In the genomic region with DNA sequence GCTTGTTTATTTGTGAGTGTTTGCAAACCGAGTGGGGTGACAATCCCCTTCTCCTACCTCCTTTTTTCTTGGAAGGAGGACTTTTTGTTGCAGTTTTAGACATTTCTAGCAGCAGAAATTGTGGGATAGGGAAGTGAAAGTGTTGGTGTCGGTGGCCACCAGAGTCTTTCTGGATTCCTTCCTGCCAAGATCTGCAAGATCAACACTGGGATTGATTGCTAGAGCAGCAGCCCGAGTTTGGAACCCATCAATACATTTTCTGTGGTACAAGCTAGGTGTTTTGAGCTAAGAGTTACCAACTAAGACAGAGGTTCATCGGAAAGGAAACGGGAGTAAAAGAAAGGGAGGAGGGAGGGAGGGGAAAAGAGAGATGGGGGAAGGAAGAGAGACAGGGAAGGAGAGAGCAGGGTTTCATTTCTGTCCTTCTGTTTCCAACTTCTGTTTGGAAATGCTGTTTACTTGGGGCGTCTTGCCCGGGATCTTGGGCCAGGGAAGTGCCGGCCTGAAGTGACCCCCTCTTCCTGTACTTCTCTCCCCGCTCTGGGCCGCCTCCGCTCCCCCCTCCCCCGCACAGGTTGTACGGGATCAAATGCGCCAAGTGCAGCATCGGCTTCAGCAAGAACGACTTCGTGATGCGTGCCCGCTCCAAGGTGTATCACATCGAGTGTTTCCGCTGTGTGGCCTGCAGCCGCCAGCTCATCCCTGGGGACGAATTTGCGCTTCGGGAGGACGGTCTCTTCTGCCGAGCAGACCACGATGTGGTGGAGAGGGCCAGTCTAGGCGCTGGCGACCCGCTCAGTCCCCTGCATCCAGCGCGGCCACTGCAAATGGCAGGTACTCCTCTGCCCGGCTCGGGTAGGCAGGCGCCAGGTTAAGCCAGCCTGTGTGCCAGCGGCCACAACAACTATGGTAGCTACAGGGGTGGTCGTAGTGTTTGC, we compare ENCODE assay signal across 10 cellular contexts. TPM values are rescaled to one million over a fixed set of nuclear protein-coding genes. Genes with fewer than 3 reads are reported as not detected.
A peak's percentile ranks its signal among the peaks of the same experiment; 100 is the strongest.
DNase-seq lines count a peak whose midpoint lies in the region; ATAC-seq and TF ChIP-seq lines count a peak whose summit lies in the region.
"Had no signal": no experiment of that assay in that cellular context is flagged by ENCODE, and none has a peak within 500 bp of the region (broad histone marks: within the 10 kb centered on the region; RNA-seq: fewer than 3 reads in every experiment).

No MANE protein-coding gene starts in this region.

- H3K36me3 ChIP-seq in GM23338 (ENCODE audit: insufficient read depth) = no peaks in the 10 kb centered on the region
- H3K36me3 ChIP-seq in psoas muscle (ENCODE audit: insufficient read depth in 1 of 2, low read depth in 1 of 2) = no peaks in the 10 kb centered on the region

- peak overlapping the region; percentile 76 for H3K4me3 Mint-ChIP-seq in GM23338
- H3K4me3 Mint-ChIP-seq: activated naive CD4-positive, alpha-beta T cell treated with anti-CD3 and anti-CD28 coated beads for 36 hours had no signal

- H3K4me1 Mint-ChIP-seq in GM23338 = peaks cover 74% of the 10 kb centered on the region

- TF ChIP-seq CTCF in GM23338 (conservative IDR thresholded peaks at IDR 0.05; ENCODE audit: low read depth in 2 of 2) (no peak), foreskin keratinocyte (conservative IDR thresholded peaks at IDR 0.05) (no peak), psoas muscle (IDR thresholded peaks at IDR 0.05) (no peak)

- no peaks in the 10 kb centered on the region for H3K36me3 Mint-ChIP-seq in GM23338 (ENCODE audit: low read depth)

- H2AFZ ChIP-seq in GM23338 = peak overlapping the region; percentile 87

- H3K9me3 Mint-ChIP-seq in GM23338 = peaks cover 5% of the 10 kb centered on the region; the same call in 2 of the 3 replicates
- H3K9me3 Mint-ChIP-seq: activated naive CD4-positive, alpha-beta T cell treated with anti-CD3 and anti-CD28 coated beads for 36 hours had no signal

- H3K9me2 ChIP-seq in GM23338 (ENCODE audit: insufficient read depth) = no peaks in the 10 kb centered on the region

- H3K4me2 ChIP-seq in GM23338 = peak overlapping the region; percentile 87

- intact Hi-C loops in psoas muscle (cut with DNase I) = no loop called here

- H3K27me3 ChIP-seq in GM23338 (ENCODE audit: insufficient read depth) (peaks cover 96% of the 10 kb centered on the region), foreskin keratinocyte (no peaks in the 10 kb centered on the region), psoas muscle (ENCODE audit: insufficient read depth in 3 of 3, low read length in 2 of 3) (peaks cover 16 to 76% (median 27%) of the 10 kb centered on the region in 3 donors)

- no peaks in the 10 kb centered on the region for H3K79me2 ChIP-seq in GM23338 (replicated peaks; ENCODE audit: insufficient read depth)

- H3K9me3 ChIP-seq in psoas muscle = no peaks in the 10 kb centered on the region

- H3K27ac ChIP-seq in GM23338 (ENCODE audit: low read depth) = no peak overlapping the region
- H3K27ac ChIP-seq in foreskin keratinocyte = peak overlapping the region; percentile 44
- no peak overlapping the region for H3K27ac ChIP-seq in psoas muscle
- H3K27ac ChIP-seq: VCaP had no signal

- H3K27me3 Mint-ChIP-seq in GM23338 (ENCODE audit: insufficient read depth, low read depth, poor library complexity) = peaks cover 99% of the 10 kb centered on the region

- ATAC-seq in GM23338 (peak; percentile 2), foreskin keratinocyte (peak; percentile 24), psoas muscle (no peak), GM19023 (IDR thresholded peaks at IDR 0.05; ENCODE audit: unreplicated experiment) (no peak)

- peaks cover 24% of the 10 kb centered on the region for H3F3A ChIP-seq in GM23338 (replicated peaks; ENCODE audit: low read depth)

- H3K4me3 ChIP-seq in GM23338 (peak overlapping the region; percentile 66), psoas muscle (peak overlapping the region; percentile 11)

- no peaks in the 10 kb centered on the region for H4K20me1 ChIP-seq in GM23338 (replicated peaks; ENCODE audit: insufficient read depth)

- DNase-seq in GM23338 (ENCODE audit: low spot score) = peak; percentile 73
- DNase-seq in NCI-H748 treated with DMSO at 0.1 percent for 48 hours (lab: John Stamatoyannopoulos, UW) = peak; percentile 25
- DNase-seq in foreskin keratinocyte = peak; percentile 24 to 64
- DNase-seq in psoas muscle = no peak
- no peak for DNase-seq in NCI-H1436 treated with DMSO at 0.1 percent for 48 hours (lab: John Stamatoyannopoulos, UW)
- no peak for DNase-seq in stimulated activated CD4-positive, alpha-beta T cell treated with anti-CD3 and anti-CD28 coated beads, Interleukin-4, amount 100 ng/mL, for 1 hour
- DNase-seq: activated naive CD4-positive, alpha-beta T cell treated with anti-CD3 and anti-CD28 coated beads for 36 hours had no signal

- H3K4me1 ChIP-seq in GM23338 (ENCODE audit: insufficient read depth) (peaks cover 73% of the 10 kb centered on the region), foreskin keratinocyte (peaks cover 7% of the 10 kb centered on the region), psoas muscle (peaks cover 3% of the 10 kb centered on the region)

- no peak overlapping the region for H3K27ac Mint-ChIP-seq in GM23338
- H3K27ac Mint-ChIP-seq: activated naive CD4-positive, alpha-beta T cell treated with anti-CD3 and anti-CD28 coated beads for 36 hours had no signal

- WGBS in psoas muscle, 3 donors = 19 to 23% (median 22%) methylated on average over 37 to 38 of the region's 38 CpGs

TF ChIP-seq in GM23338, 12 proteins besides CTCF, POLR2A, EP300 and RAD21:
- TF ChIP-seq EZH2 (IDR thresholded peaks at IDR 0.05; ENCODE audit: low read depth, unreplicated experiment) (peak; percentile 70), EZH2phosphoT487 (IDR thresholded peaks at IDR 0.05; ENCODE audit: unreplicated experiment) (peak; percentile 41), ETS1 (IDR thresholded peaks at IDR 0.05) (peak; percentile 36; the same call in 1 of the 2 replicates), CREB1 (CRISPR knock-in tag; IDR thresholded peaks at IDR 0.05; ENCODE audit: low read depth) (no peak), ZNF331 (CRISPR knock-in tag; IDR thresholded peaks at IDR 0.05; ENCODE audit: low read depth) (no peak)

RNA-seq across cellular contexts. Expression of gene ISL1, which starts 3.9 kb away (rescaled TPM):
- total RNA-seq in GM23338 (2014; rRNA removed; shearing (Covaris generic)) = 0.38 and 1.8 TPM in 2 replicates
- 0.50 and 0.55 TPM in 2 replicates for polyA plus RNA-seq in GM23338 (2016; fragmentation: Nextera tagmentation; extraction: Ambion mirVana)
- 5.5 and 8.6 TPM in 2 replicates for total RNA-seq in foreskin keratinocyte
- 2.6 and 4.7 TPM in 2 replicates for polyA plus RNA-seq in foreskin keratinocyte
- total RNA-seq in psoas muscle = not detected
- under 1 TPM; 0.01 to 0.07 (median 0.03) TPM for polyA plus RNA-seq in psoas muscle
- total RNA-seq: activated naive CD4-positive, alpha-beta T cell treated with anti-CD3 and anti-CD28 coated beads for 36 hours; dermis microvascular lymphatic vessel endothelial cell had no signal

Comparison
In these comparisons a context has a peak if more than half of its experiments do, and no peak if none do; other contexts are left out.
1. ATAC-seq: peak in GM23338 (single experiment) and foreskin keratinocyte (single experiment); none in psoas muscle (0 of 4) and GM19023 (single experiment).
2. DNase-seq: peak in GM23338 (single experiment), NCI-H748 treated with DMSO at 0.1 percent for 48 hours (single experiment) and foreskin keratinocyte (2 of 2); none in psoas muscle (0 of 2), NCI-H1436 treated with DMSO at 0.1 percent for 48 hours (single experiment) and stimulated activated CD4-positive, alpha-beta T cell treated with anti-CD3 and anti-CD28 coated beads, Interleukin-4, amount 100 ng/mL, for 1 hour (single experiment).